ENCODE assay signal across 8 cellular contexts in genomic region chr12:76158518-76159321, GRCh38.
A peak's percentile ranks its signal among the peaks of the same experiment; 100 is the strongest.
DNase-seq lines count a peak whose midpoint lies in the region; ATAC-seq and FAIRE-seq lines count a peak whose summit lies in the region.

No MANE protein-coding gene starts in this region.

- POLR2A ChIA-PET in CD4-positive, alpha-beta memory T cell (lab: Charles Lee; ENCODE audit: partially characterized antibody), result interaction anchor here (1.4 kb wide), 1 partner anchor 648 kb away, joined by 4 read pairs; the partner anchor contains the start of gene KRR1

- 52% methylated on average over 11 of the region's 11 CpGs for WGBS in right cardiac atrium
- WGBS in small intestine, 3 donors, result 25 to 31% (median 29%) methylated on average over 11 of the region's 11 CpGs

- DNase-seq in CD4-positive, alpha-beta memory T cell, result peak; percentile 46 to 57 (median 51)
- DNase-seq in SJSA1 (ENCODE audit: low read depth in 1 of 2, low spot score in 2 of 2), result peak; percentile 60 to 72
- DNase-seq in right cardiac atrium, result no peak
- peak; percentile 74 for DNase-seq in small intestine
- no peak for DNase-seq in OCI-M2 (lab: John Stamatoyannopoulos, UW; ENCODE audit: unreplicated experiment)

- no peaks in the 10 kb centered on the region for H3K27me3 Mint-ChIP-seq in CD4-positive, alpha-beta memory T cell
- H3K27me3 Mint-ChIP-seq in activated naive CD8-positive, alpha-beta T cell, result peaks cover 2% of the 10 kb centered on the region

- peak overlapping the region; percentile 68 to 77 (median 75) for H3K4me3 Mint-ChIP-seq in CD4-positive, alpha-beta memory T cell
- peak overlapping the region; percentile 9 for H3K4me3 Mint-ChIP-seq in activated naive CD8-positive, alpha-beta T cell

- peaks cover 8 to 11% (median 10%) of the 10 kb centered on the region in 4 donors for H3K4me1 Mint-ChIP-seq in CD4-positive, alpha-beta memory T cell
- H3K4me1 Mint-ChIP-seq in activated naive CD8-positive, alpha-beta T cell (ENCODE audit: low read depth), result peaks cover 18% of the 10 kb centered on the region

- no peaks in the 10 kb centered on the region for H3K36me3 Mint-ChIP-seq in CD4-positive, alpha-beta memory T cell
- no peaks in the 10 kb centered on the region for H3K36me3 Mint-ChIP-seq in activated naive CD8-positive, alpha-beta T cell

- ATAC-seq in GM19351 (IDR thresholded peaks at IDR 0.05; ENCODE audit: unreplicated experiment), result peak; percentile 95
- peak; percentile 97 for ATAC-seq in HG03432 (IDR thresholded peaks at IDR 0.05; ENCODE audit: unreplicated experiment)
- peak; percentile 84 to 91 for ATAC-seq in right cardiac atrium

- H3K27ac ChIP-seq in CD4-positive, alpha-beta memory T cell (ENCODE audit: low read depth, low read length), result no peak overlapping the region
- H3K27ac ChIP-seq in SJSA1 (peak overlapping the region; percentile 38), right cardiac atrium (ENCODE audit: low read length) (peak overlapping the region; percentile 68), small intestine (ENCODE audit: low read depth in 1 of 2, low read length in 1 of 2) (peak overlapping the region in 1 of 2 donors; percentile 53)

- H3K9me3 Mint-ChIP-seq in CD4-positive, alpha-beta memory T cell, result no peaks in the 10 kb centered on the region
- H3K9me3 Mint-ChIP-seq in activated naive CD8-positive, alpha-beta T cell (ENCODE audit: low read depth), result no peaks in the 10 kb centered on the region

- FAIRE-seq in small intestine (lab: Jason Lieb, UNC), result no peak

- H3K4me3 ChIP-seq in CD4-positive, alpha-beta memory T cell (ENCODE audit: low read length in 2 of 2), result peak overlapping the region in 1 of 2 donors; percentile 20
- H3K4me3 ChIP-seq in SJSA1 (no peak overlapping the region), right cardiac atrium (ENCODE audit: low read length) (no peak overlapping the region), small intestine (ENCODE audit: low read depth in 1 of 2, low read length in 2 of 2) (no peak overlapping the region)

- intact Hi-C loops in CD4-positive, alpha-beta memory T cell (cut with micrococcal nuclease), result loop anchor here (1.0 to 5.0 kb wide), 5 partner anchors 73 to 631 kb away; partner anchors contain the start of gene BBS10
- intact Hi-C loops in right cardiac atrium (cut with DNase I), result loop anchor here in 2 of 4 donors (10.0 kb wide), 1 partner anchor 186 kb away; the partner anchor contains the start of gene BBS10 (in 2 of the 2)

- no peaks in the 10 kb centered on the region for H3K9me3 ChIP-seq in CD4-positive, alpha-beta memory T cell (ENCODE audit: control insufficient read depth in 1 of 2, low read length in 2 of 2)
- H3K9me3 ChIP-seq in SJSA1 (replicated peaks), result no peaks in the 10 kb centered on the region
- no peaks in the 10 kb centered on the region for H3K9me3 ChIP-seq in right cardiac atrium (ENCODE audit: control insufficient read depth, low read length)
- H3K9me3 ChIP-seq in small intestine (ENCODE audit: control insufficient read depth, low read depth), result no peaks in the 10 kb centered on the region

- no peaks in the 10 kb centered on the region for H3K4me1 ChIP-seq in CD4-positive, alpha-beta memory T cell (ENCODE audit: insufficient read depth, low read length)
- H3K4me1 ChIP-seq in SJSA1 (replicated peaks) (peaks cover 8% of the 10 kb centered on the region), right cardiac atrium (ENCODE audit: control insufficient read depth, insufficient read depth, low read length) (peaks cover 3% of the 10 kb centered on the region), small intestine (ENCODE audit: control insufficient read depth in 2 of 2, insufficient read depth in 1 of 2, low read depth in 1 of 2, low read length in 1 of 2) (no peaks in the 10 kb centered on the region)

- no peaks in the 10 kb centered on the region for H3K36me3 ChIP-seq in CD4-positive, alpha-beta memory T cell (ENCODE audit: insufficient read depth, low read length)
- H3K36me3 ChIP-seq in SJSA1 (no peaks in the 10 kb centered on the region), small intestine (ENCODE audit: control insufficient read depth in 2 of 2, insufficient read depth in 2 of 2, low read length in 2 of 2) (no peaks in the 10 kb centered on the region)

- peak overlapping the region in 6 of 7 donors; percentile 2 to 83 (median 70) for H3K27ac Mint-ChIP-seq in CD4-positive, alpha-beta memory T cell
- peak overlapping the region; percentile 84 for H3K27ac Mint-ChIP-seq in activated naive CD8-positive, alpha-beta T cell

- H3K27me3 ChIP-seq in CD4-positive, alpha-beta memory T cell (ENCODE audit: insufficient read depth, low read length), result no peaks in the 10 kb centered on the region
- H3K27me3 ChIP-seq in SJSA1 (replicated peaks) (no peaks in the 10 kb centered on the region), right cardiac atrium (ENCODE audit: control insufficient read depth, insufficient read depth) (no peaks in the 10 kb centered on the region), small intestine (ENCODE audit: control insufficient read depth in 2 of 2, insufficient read depth in 2 of 2, low read length in 2 of 2) (no peaks in the 10 kb centered on the region)

- CTCF ChIA-PET in CD4-positive, alpha-beta memory T cell (lab: Charles Lee; ENCODE audit: partially characterized antibody), result interaction anchor here (0.6 to 2.3 kb wide), 17 partner anchors 10 to 632 kb away, joined by 3 to 15 read pairs (median 4); partner anchors contain the start of gene ZDHHC17

Comparison
In these comparisons a context has a peak if more than half of its experiments do, and no peak if none do; other contexts are left out.
1. DNase-seq: peak in CD4-positive, alpha-beta memory T cell (5 of 5), SJSA1 (2 of 2) and small intestine (single experiment); none in right cardiac atrium (0 of 3) and OCI-M2 (single experiment).
2. Peak in every context shown above with its lines, with median percentiles within 50 percentile points of each other: ATAC-seq.